Comparison of ENCODE assay signal across 1 cellular context in genomic region chr3:14405886-14406238, GRCh38.
TF ChIP-seq lines count a peak whose summit lies in the region.

No MANE protein-coding gene starts in this region.

TF ChIP-seq in K562, 482 proteins besides CTCF, POLR2A, EP300 and RAD21 (continued from another document):
- TF ChIP-seq TARDBP (IDR thresholded peaks at IDR 0.05), result no peak
- no peak for TF ChIP-seq ZNF717 (CRISPR knock-in tag; IDR thresholded peaks at IDR 0.05)
- no peak for TF ChIP-seq MTA2 (IDR thresholded peaks at IDR 0.05; ENCODE audit: low read depth)
- no peak for TF ChIP-seq KLF10 (CRISPR knock-in tag; IDR thresholded peaks at IDR 0.05)
- TF ChIP-seq NFIC (IDR thresholded peaks at IDR 0.05), result no peak
- no peak for TF ChIP-seq HEY1 (CRISPR knock-in tag; IDR thresholded peaks at IDR 0.05; ENCODE audit: borderline replicate concordance)
- TF ChIP-seq CREB3 (tag; conservative IDR thresholded peaks at IDR 0.05; ENCODE audit: low read depth), result 0 out of 2 replicates have a peak, but pooled peaks have one; percentile 25
- TF ChIP-seq, protein P1, sequence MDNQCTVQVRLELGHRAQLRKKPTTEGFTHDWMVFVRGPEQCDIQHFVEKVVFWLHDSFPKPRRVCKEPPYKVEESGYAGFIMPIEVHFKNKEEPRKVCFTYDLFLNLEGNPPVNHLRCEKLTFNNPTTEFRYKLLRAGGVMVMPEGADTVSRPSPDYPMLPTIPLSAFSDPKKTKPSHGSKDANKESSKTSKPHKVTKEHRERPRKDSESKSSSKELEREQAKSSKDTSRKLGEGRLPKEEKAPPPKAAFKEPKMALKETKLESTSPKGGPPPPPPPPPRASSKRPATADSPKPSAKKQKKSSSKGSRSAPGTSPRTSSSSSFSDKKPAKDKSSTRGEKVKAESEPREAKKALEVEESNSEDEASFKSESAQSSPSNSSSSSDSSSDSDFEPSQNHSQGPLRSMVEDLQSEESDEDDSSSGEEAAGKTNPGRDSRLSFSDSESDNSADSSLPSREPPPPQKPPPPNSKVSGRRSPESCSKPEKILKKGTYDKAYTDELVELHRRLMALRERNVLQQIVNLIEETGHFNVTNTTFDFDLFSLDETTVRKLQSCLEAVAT (IDR thresholded peaks at IDR 0.05), result no peak; a peak in 1 of 4 replicates
- peak in 1 of 2 experiments; percentile 56; a peak in 1 of 4 replicates for TF ChIP-seq HDAC1 (IDR thresholded peaks at IDR 0.05)
- no peak for TF ChIP-seq BDP1 (IDR thresholded peaks at IDR 0.05; ENCODE audit: insufficient read depth, insufficient read length)
- TF ChIP-seq RBBP5 (IDR thresholded peaks at IDR 0.05; ENCODE audit: borderline replicate concordance, insufficient read depth, low read length, poor library complexity, severe bottlenecking), result no peak
- TF ChIP-seq ZNF589 (CRISPR knock-in tag; IDR thresholded peaks at IDR 0.05; ENCODE audit: low read depth), result peak; percentile 67; the same call in 1 of the 2 replicates
